In the genomic region with DNA sequence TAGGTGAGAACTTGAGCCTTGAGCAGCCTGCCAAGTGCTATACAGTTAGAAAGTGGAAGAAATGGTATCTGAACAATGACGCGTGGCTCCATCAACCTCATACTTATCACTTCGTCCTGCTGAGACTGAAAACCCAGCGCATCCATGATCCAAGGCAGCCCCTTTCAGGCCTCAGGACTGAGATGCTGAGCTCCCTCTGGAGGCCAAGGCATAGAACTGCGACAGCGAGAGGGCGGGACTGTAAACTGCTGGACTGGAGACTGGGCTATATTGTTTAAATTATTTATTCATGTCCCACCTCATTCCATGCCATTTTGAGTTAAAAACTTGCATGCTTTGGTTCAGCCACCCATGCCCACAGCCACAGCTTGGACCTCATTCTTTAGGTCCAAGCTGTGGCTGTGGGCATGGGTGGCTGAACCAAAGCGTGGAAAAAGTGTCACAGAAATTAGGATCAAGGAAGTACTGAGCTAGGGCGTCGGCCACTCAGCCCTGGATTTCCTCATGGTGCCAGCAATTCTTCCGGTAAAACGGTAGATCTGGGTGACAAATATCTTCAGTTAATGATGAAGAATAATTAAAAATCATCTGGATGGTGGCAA, we compare ENCODE assay signal across 8 cellular contexts.
DNase-seq lines count a peak whose midpoint lies in the region; ATAC-seq and TF ChIP-seq lines count a peak whose summit lies in the region.

No MANE protein-coding gene starts in this region.

- whole genome bisulfite sequencing in aorta, 2 donors: 40 to 44% methylated on average over 12 of the region's 12 CpGs

- H3K4me1 ChIP-seq in aorta (ENCODE audit: control insufficient read depth in 1 of 2, insufficient read depth in 2 of 2, low read length in 2 of 2): no peaks in the 10 kb centered on the region

- intact Hi-C loops in dorsolateral prefrontal cortex (cut with DNase I) (no loop called here), aorta (cut with DNase I) (no loop called here)

- in situ Hi-C loops in GM13976 (cut with MboI; ENCODE audit: low sequenced_read_pairs, unreplicated experiment): loop anchor here (10.0 kb wide), 1 partner anchor 324 kb away; the partner anchor contains the start of gene TMEM200C

- no peak for ATAC-seq in aorta (ENCODE audit: low FRiP score)
- no peak for ATAC-seq in GM18505 (IDR thresholded peaks at IDR 0.05; ENCODE audit: unreplicated experiment)

- no peaks in the 10 kb centered on the region for H3K36me3 ChIP-seq in aorta (ENCODE audit: control insufficient read depth in 1 of 2, insufficient read depth in 2 of 2, low read length in 1 of 2)

- no peak overlapping the region for H3K4me3 ChIP-seq in dorsolateral prefrontal cortex
- no peak overlapping the region for H3K4me3 ChIP-seq in aorta (ENCODE audit: low read length in 2 of 2)

- no peak for TF ChIP-seq POLR2A in GM18505 (IDR thresholded peaks at IDR 0.05; ENCODE audit: borderline replicate concordance, extremely low read depth, insufficient read depth, insufficient read length)

- DNase-seq in AG09319 (ENCODE audit: extremely low read depth, low read depth) (peak; percentile 14), GM13976 (ENCODE audit: low spot score) (peak; percentile 33), NCI-H2171 treated with DMSO at 0.1 percent for 48 hours (lab: John Stamatoyannopoulos, UW) (peak; percentile 34), dorsolateral prefrontal cortex (peak in 1 of 10 donors; percentile 30), medulla oblongata (ENCODE audit: extremely low spot score) (peak; percentile 77), aorta (no peak), middle frontal gyrus (ENCODE audit: extremely low spot score, low spot score) (no peak)

- peak; percentile 94 for TF ChIP-seq CTCF in AG09319 (IDR thresholded peaks at IDR 0.05; ENCODE audit: low read depth, low read length)
- peak; percentile 72 for TF ChIP-seq CTCF in GM13976 (IDR thresholded peaks at IDR 0.05; ENCODE audit: borderline replicate concordance, control extremely low read depth, extremely low read depth, insufficient read depth, missing control alignments)
- peak in 55 of 56 donors; percentile 16 to 69 (median 54) for TF ChIP-seq CTCF in dorsolateral prefrontal cortex (IDR thresholded peaks at IDR 0.05 in 54 of 56, conservative IDR thresholded peaks at IDR 0.05 in 2 of 56; ENCODE audit: low read depth in 1 of 56, partially characterized antibody in 56 of 56)

- H3K27ac ChIP-seq in dorsolateral prefrontal cortex (no peak overlapping the region), aorta (ENCODE audit: low read depth in 1 of 2, low read length in 2 of 2) (no peak overlapping the region)

- no peaks in the 10 kb centered on the region for H3K9me3 ChIP-seq in aorta (ENCODE audit: control insufficient read depth, low read length)

- H3K27me3 ChIP-seq in dorsolateral prefrontal cortex (no peaks in the 10 kb centered on the region), aorta (ENCODE audit: control insufficient read depth in 1 of 2, insufficient read depth in 2 of 2, low read length in 1 of 2) (no peaks in the 10 kb centered on the region)

Comparison
In these comparisons a context has a peak if more than half of its experiments do, and no peak if none do; other contexts are left out.
1. DNase-seq: peak in AG09319 (single experiment), GM13976 (single experiment), NCI-H2171 treated with DMSO at 0.1 percent for 48 hours (single experiment) and medulla oblongata (single experiment); none in aorta (0 of 2) and middle frontal gyrus (single experiment).
2. Peak in every context shown above with its lines, with median percentiles within 50 percentile points of each other: CTCF ChIP-seq.